Comparison of ENCODE assay signal across 14 cellular contexts in genomic region chr3:177146646-177147045, GRCh38. TPM values are rescaled to one million over a fixed set of nuclear protein-coding genes. Genes with fewer than 3 reads are reported as not detected.
DNase-seq lines count a peak whose midpoint lies in the region; ATAC-seq and TF ChIP-seq lines count a peak whose summit lies in the region.
"Had no signal": no experiment of that assay in that cellular context is flagged by ENCODE, and none has a peak within 500 bp of the region (broad histone marks: within the 10 kb centered on the region; RNA-seq: fewer than 3 reads in every experiment).

No MANE protein-coding gene starts in this region.

- no TSS peak for BruUV-seq in OCI-LY7 (replicated peaks; lab: Mats Ljungman, UMichigan)

- POLR2A ChIA-PET in OCI-LY7 (lab: Charles Lee) = interaction anchor here (0.5 to 2.5 kb wide), 4 partner anchors 13 to 890 kb away, joined by 3 to 16 read pairs (median 6); no protein-coding TSS in a partner anchor

- H3K4me2 ChIP-seq in OCI-LY7 (ENCODE audit: low read length) = peak overlapping the region; percentile 29; the same call in 1 of the 2 replicates
- H3K4me2 ChIP-seq in osteoblast (ENCODE audit: insufficient read depth, low read length) = peak overlapping the region; percentile 68
- H3K4me2 ChIP-seq: A549 had no signal

- intact Hi-C loops in activated CD4-positive, alpha-beta T cell treated with anti-CD3 and anti-CD28 coated beads, Interleukin-2, amount 10 ng/mL, durations not matched to agents 24 days and 14 days (cut with micrococcal nuclease) = loop anchor here (2.0 to 10.0 kb wide), 5 partner anchors 48 to 858 kb away; no protein-coding TSS in a partner anchor
- intact Hi-C loops in OCI-LY7 (cut with micrococcal nuclease; ENCODE audit: unreplicated experiment) = loop anchor here (5.0 kb wide), 1 partner anchor 46 kb away; no protein-coding TSS in a partner anchor

- no peaks in the 10 kb centered on the region for H3K27me3 ChIP-seq in osteoblast (ENCODE audit: insufficient read depth, low read length)
- H3K27me3 ChIP-seq: upper lobe of right lung had no signal

- H3K79me2 ChIP-seq in OCI-LY7 (ENCODE audit: insufficient read depth, low read depth, low read length) = peaks cover 100% of the 10 kb centered on the region
- H3K79me2 ChIP-seq in osteoblast (ENCODE audit: insufficient read depth, low read length) = peaks cover 99% of the 10 kb centered on the region

- H2AFZ ChIP-seq in OCI-LY7 (ENCODE audit: low read length) (no peak overlapping the region), osteoblast (ENCODE audit: low read length) (no peak overlapping the region)

- H3K9me3 Mint-ChIP-seq in activated CD4-positive, alpha-beta T cell treated with anti-CD3 and anti-CD28 coated beads, Interleukin-2, amount 10 ng/mL, durations not matched to agents 24 days and 14 days = no peaks in the 10 kb centered on the region

- H3K27me3 Mint-ChIP-seq in activated CD4-positive, alpha-beta T cell treated with anti-CD3 and anti-CD28 coated beads, Interleukin-2, amount 10 ng/mL, durations not matched to agents 24 days and 14 days = no peaks in the 10 kb centered on the region

- H3K4me3 Mint-ChIP-seq in activated CD4-positive, alpha-beta T cell treated with anti-CD3 and anti-CD28 coated beads, Interleukin-2, amount 10 ng/mL, durations not matched to agents 24 days and 14 days = peak overlapping the region; percentile 4
- H3K4me3 Mint-ChIP-seq: neural crest cell had no signal

- peaks cover 52% of the 10 kb centered on the region for H4K20me1 ChIP-seq in OCI-LY7 (ENCODE audit: insufficient read depth, low read length)
- peaks cover 67% of the 10 kb centered on the region for H4K20me1 ChIP-seq in osteoblast (ENCODE audit: insufficient read depth, low read length)

- H3K4me1 Mint-ChIP-seq in activated CD4-positive, alpha-beta T cell treated with anti-CD3 and anti-CD28 coated beads, Interleukin-2, amount 10 ng/mL, durations not matched to agents 24 days and 14 days = peaks cover 62% of the 10 kb centered on the region

- no peak overlapping the region for H3K4me3 ChIP-seq in OCI-LY7 (ENCODE audit: low read depth, low read length, poor library complexity, severe bottlenecking)
- H3K4me3 ChIP-seq in osteoblast (ENCODE audit: insufficient read depth, low read length) = no peak overlapping the region
- H3K4me3 ChIP-seq: A549, skin epidermis, upper lobe of right lung had no signal

- CTCF ChIA-PET in OCI-LY7 (lab: Charles Lee; ENCODE audit: unreplicated experiment) = no interaction called here

- H3K9me3 ChIP-seq in OCI-LY7 (ENCODE audit: low read length) = no peaks in the 10 kb centered on the region
- no peaks in the 10 kb centered on the region for H3K9me3 ChIP-seq in osteoblast (ENCODE audit: low read depth, low read length)
- H3K9me3 ChIP-seq: A549, upper lobe of right lung had no signal

- H3K27ac Mint-ChIP-seq in activated CD4-positive, alpha-beta T cell treated with anti-CD3 and anti-CD28 coated beads, Interleukin-2, amount 10 ng/mL, durations not matched to agents 24 days and 14 days = peak overlapping the region; percentile 25

- H3K27ac ChIP-seq in OCI-LY7 (ENCODE audit: low read depth, low read length, poor library complexity, severe bottlenecking) (peak overlapping the region; percentile 19), osteoblast (ENCODE audit: low read depth, low read length) (peak overlapping the region; percentile 62)
- H3K27ac ChIP-seq: A549, upper lobe of right lung had no signal

- no peak for TF ChIP-seq CTCF in OCI-LY7 (conservative IDR thresholded peaks at IDR 0.05; ENCODE audit: low read length)
- no peak for TF ChIP-seq CTCF in osteoblast (IDR thresholded peaks at IDR 0.05; ENCODE audit: extremely low read depth, low read depth, low read length)

- H3K4me1 ChIP-seq in OCI-LY7 (ENCODE audit: insufficient read depth, low read length, poor library complexity, severe bottlenecking) (peaks cover 87% of the 10 kb centered on the region), osteoblast (ENCODE audit: insufficient read depth, low read length) (peaks cover 44% of the 10 kb centered on the region)

- no peak for ATAC-seq in GM18519 (IDR thresholded peaks at IDR 0.05; ENCODE audit: low FRiP score, unreplicated experiment)
- ATAC-seq in HG03565 (IDR thresholded peaks at IDR 0.05; ENCODE audit: unreplicated experiment) = no peak
- ATAC-seq: A549, upper lobe of right lung had no signal

- peaks cover 12% of the 10 kb centered on the region for H3K36me3 Mint-ChIP-seq in activated CD4-positive, alpha-beta T cell treated with anti-CD3 and anti-CD28 coated beads, Interleukin-2, amount 10 ng/mL, durations not matched to agents 24 days and 14 days (ENCODE audit: low read depth)

- no peak for DNase-seq in activated CD4-positive, alpha-beta T cell treated with anti-CD3 and anti-CD28 coated beads, Interleukin-2, amount 10 ng/mL, durations not matched to agents 24 days and 14 days
- no peak for DNase-seq in activated CD4-positive, alpha-beta T cell treated with anti-CD3 and anti-CD28 coated beads for 4 hours
- DNase-seq in OCI-LY7 (ENCODE audit: low spot score) = no peak
- DNase-seq in astrocyte of the hippocampus (ENCODE audit: low read depth, low spot score) = peak; percentile 20
- DNase-seq in osteoblast (ENCODE audit: insufficient read length, low spot score, missing footprints) = peak; percentile 91
- DNase-seq in hippocampal formation (lab: John Stamatoyannopoulos, UW) = no peak
- DNase-seq: cortex of kidney, kidney glomerular epithelial cell, upper lobe of right lung had no signal

- H3K9me2 ChIP-seq in OCI-LY7 (ENCODE audit: insufficient read depth, low read length) = no peaks in the 10 kb centered on the region

- peaks cover 19% of the 10 kb centered on the region for H3K36me3 ChIP-seq in OCI-LY7 (ENCODE audit: insufficient read depth, low read length)
- peaks cover 4% of the 10 kb centered on the region for H3K36me3 ChIP-seq in osteoblast (ENCODE audit: insufficient read depth, low read length)
- H3K36me3 ChIP-seq: upper lobe of right lung had no signal

RNA-seq across cellular contexts. Expression of gene TBL1XR1, which starts 50.6 kb away (rescaled TPM):
- total RNA-seq in activated CD4-positive, alpha-beta T cell treated with anti-CD3 and anti-CD28 coated beads, Interleukin-2, amount 10 ng/mL, durations not matched to agents 24 days and 14 days = 160 and 178 TPM in 2 replicates
- 103 and 121 TPM in 2 replicates for total RNA-seq in OCI-LY7 (2014; rRNA removed; shearing (Covaris generic))
- total RNA-seq in OCI-LY7 (2022) = 158 and 162 TPM in 2 replicates
- 278 and 297 TPM in 2 replicates for total RNA-seq in osteoblast

Comparison
In these comparisons a context has a peak if more than half of its experiments do, and no peak if none do; other contexts are left out.
1. DNase-seq: peak in astrocyte of the hippocampus (single experiment) and osteoblast (single experiment); none in activated CD4-positive, alpha-beta T cell treated with anti-CD3 and anti-CD28 coated beads, Interleukin-2, amount 10 ng/mL, durations not matched to agents 24 days and 14 days (single experiment), activated CD4-positive, alpha-beta T cell treated with anti-CD3 and anti-CD28 coated beads for 4 hours (0 of 2), OCI-LY7 (single experiment) and hippocampal formation (0 of 2).